Comparison of ENCODE assay signal across 1 cellular context in the genomic region with DNA sequence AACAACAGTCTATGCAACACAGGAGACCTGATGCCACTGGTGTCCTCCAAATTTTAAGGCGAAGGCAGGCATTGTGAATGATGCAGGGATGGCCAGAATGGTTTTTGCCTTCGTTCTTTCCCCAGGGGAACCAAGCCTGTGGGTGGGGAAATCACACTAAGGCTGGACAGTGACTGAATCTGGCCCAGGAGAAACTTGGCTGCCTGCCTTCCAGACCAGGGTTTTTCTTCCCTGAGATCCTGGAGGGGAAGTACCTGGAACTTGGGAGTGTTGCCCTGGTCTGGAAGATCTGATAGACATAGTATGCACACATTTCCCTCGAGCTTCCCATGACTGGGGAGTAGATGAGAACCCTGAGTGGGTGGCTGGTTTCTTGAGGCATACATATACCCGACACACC.
TF ChIP-seq lines count a peak whose summit lies in the region.

No MANE protein-coding gene starts in this region.

TF ChIP-seq in K562, 482 proteins besides CTCF, POLR2A, EP300 and RAD21:
- no peak for TF ChIP-seq CHCHD3 (CRISPR knock-in tag; IDR thresholded peaks at IDR 0.05)
- no peak for TF ChIP-seq ZNF586 (CRISPR knock-in tag; conservative IDR thresholded peaks at IDR 0.05)
- no peak for TF ChIP-seq SMARCE1 (IDR thresholded peaks at IDR 0.05)
- TF ChIP-seq TRIM28 (IDR thresholded peaks at IDR 0.05): no peak
- no peak for TF ChIP-seq ZNF57 (CRISPR knock-in tag; IDR thresholded peaks at IDR 0.05)
- no peak for TF ChIP-seq TEAD1 (CRISPR knock-in tag; IDR thresholded peaks at IDR 0.05)
- TF ChIP-seq, protein P1, sequence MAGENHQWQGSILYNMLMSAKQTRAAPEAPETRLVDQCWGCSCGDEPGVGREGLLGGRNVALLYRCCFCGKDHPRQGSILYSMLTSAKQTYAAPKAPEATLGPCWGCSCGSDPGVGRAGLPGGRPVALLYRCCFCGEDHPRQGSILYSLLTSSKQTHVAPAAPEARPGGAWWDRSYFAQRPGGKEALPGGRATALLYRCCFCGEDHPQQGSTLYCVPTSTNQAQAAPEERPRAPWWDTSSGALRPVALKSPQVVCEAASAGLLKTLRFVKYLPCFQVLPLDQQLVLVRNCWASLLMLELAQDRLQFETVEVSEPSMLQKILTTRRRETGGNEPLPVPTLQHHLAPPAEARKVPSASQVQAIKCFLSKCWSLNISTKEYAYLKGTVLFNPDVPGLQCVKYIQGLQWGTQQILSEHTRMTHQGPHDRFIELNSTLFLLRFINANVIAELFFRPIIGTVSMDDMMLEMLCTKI (IDR thresholded peaks at IDR 0.05; ENCODE audit: partially characterized antibody): no peak
- no peak for TF ChIP-seq NBN (IDR thresholded peaks at IDR 0.05; ENCODE audit: low read depth)
- no peak for TF ChIP-seq U2AF2 (optimal IDR thresholded peaks at IDR 0.05; ENCODE audit: low read depth, low read length)
- no peak for TF ChIP-seq TCF7 (IDR thresholded peaks at IDR 0.05; ENCODE audit: borderline replicate concordance)
- TF ChIP-seq RBFOX2 (IDR thresholded peaks at IDR 0.05; ENCODE audit: low read depth, low read length): no peak
- TF ChIP-seq, protein P2, sequence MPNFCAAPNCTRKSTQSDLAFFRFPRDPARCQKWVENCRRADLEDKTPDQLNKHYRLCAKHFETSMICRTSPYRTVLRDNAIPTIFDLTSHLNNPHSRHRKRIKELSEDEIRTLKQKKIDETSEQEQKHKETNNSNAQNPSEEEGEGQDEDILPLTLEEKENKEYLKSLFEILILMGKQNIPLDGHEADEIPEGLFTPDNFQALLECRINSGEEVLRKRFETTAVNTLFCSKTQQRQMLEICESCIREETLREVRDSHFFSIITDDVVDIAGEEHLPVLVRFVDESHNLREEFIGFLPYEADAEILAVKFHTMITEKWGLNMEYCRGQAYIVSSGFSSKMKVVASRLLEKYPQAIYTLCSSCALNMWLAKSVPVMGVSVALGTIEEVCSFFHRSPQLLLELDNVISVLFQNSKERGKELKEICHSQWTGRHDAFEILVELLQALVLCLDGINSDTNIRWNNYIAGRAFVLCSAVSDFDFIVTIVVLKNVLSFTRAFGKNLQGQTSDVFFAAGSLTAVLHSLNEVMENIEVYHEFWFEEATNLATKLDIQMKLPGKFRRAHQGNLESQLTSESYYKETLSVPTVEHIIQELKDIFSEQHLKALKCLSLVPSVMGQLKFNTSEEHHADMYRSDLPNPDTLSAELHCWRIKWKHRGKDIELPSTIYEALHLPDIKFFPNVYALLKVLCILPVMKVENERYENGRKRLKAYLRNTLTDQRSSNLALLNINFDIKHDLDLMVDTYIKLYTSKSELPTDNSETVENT (CRISPR knock-in tag; IDR thresholded peaks at IDR 0.05): no peak
- no peak for TF ChIP-seq ZNF644 (tag; IDR thresholded peaks at IDR 0.05; ENCODE audit: low read depth)
- no peak for TF ChIP-seq PHF21A (IDR thresholded peaks at IDR 0.05; ENCODE audit: borderline replicate concordance, low read depth)
- TF ChIP-seq WHSC1 (IDR thresholded peaks at IDR 0.05; ENCODE audit: low read length): no peak
- TF ChIP-seq, protein P3, sequence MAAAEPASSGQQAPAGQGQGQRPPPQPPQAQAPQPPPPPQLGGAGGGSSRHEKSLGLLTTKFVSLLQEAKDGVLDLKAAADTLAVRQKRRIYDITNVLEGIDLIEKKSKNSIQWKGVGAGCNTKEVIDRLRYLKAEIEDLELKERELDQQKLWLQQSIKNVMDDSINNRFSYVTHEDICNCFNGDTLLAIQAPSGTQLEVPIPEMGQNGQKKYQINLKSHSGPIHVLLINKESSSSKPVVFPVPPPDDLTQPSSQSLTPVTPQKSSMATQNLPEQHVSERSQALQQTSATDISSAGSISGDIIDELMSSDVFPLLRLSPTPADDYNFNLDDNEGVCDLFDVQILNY (CRISPR knock-in tag; IDR thresholded peaks at IDR 0.05): no peak
